18 cellular contexts compared by ENCODE assay signal in the genomic region with DNA sequence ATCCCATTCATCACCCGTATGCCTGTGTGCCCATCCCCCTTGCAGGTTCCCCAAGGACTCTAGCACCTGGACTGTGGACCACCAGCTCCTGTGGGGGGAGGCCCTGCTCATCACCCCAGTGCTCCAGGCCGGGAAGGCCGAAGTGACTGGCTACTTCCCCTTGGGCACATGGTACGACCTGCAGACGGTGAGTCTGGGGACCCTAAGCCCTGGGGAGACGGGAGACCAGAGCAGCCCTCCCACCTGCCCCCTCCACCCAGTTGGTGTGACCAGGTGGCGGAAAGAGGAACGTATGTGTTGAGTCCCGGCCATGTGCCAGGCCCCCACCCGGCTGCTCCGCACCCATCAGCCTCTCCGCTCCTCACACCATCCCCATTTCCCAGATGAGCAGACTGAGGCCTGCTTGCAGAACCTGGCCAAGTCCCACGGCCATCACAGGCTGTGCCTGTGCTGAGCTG. TPM values are rescaled to one million over a fixed set of nuclear protein-coding genes. Genes with fewer than 3 reads are reported as not detected.
"Had no signal": no experiment of that assay in that cellular context is flagged by ENCODE, and none has a peak within 500 bp of the region (broad histone marks: within the 10 kb centered on the region; RNA-seq: fewer than 3 reads in every experiment).

No MANE protein-coding gene starts in this region.

- H3K36me3 ChIP-seq: brain microvascular endothelial cell, ovary, uterus had no signal

- H3K4me3 ChIP-seq: lung, ovary, sigmoid colon, tibial artery, uterus had no signal

- ATAC-seq: left colon, T-cell had no signal

- FAIRE-seq: endothelial cell of umbilical vein had no signal

- H3K4me1 ChIP-seq: sigmoid colon, tibial artery, uterus had no signal

- H3K27me3 ChIP-seq: brain microvascular endothelial cell, ovary, sigmoid colon, tibial artery, uterus had no signal

- H3K9me3 ChIP-seq: ovary, sigmoid colon, tibial artery, uterus had no signal

- DNase-seq: activated CD4-positive, alpha-beta T cell treated with anti-CD3 and anti-CD28 coated beads for 1 hour; activated CD4-positive, alpha-beta T cell treated with anti-CD3 and anti-CD28 coated beads, Interleukin-2, amount 50 U/mL, for 4 hours; activated gamma-delta T cell treated with Interleukin-2 at 50 U/mL for 16 hours; activated T-cell treated with anti-CD3 and anti-CD28 coated beads for 4 hours; brain microvascular endothelial cell; cortex of kidney; effector CD8-positive, alpha-beta T cell; left colon; ovary; sigmoid colon; stimulated activated CD4-positive, alpha-beta T cell treated with anti-CD3 and anti-CD28 coated beads, Interleukin-2, amount 100 ng/mL, for 24 hours; T-cell; T-helper 9 cell; tibial artery; uterus had no signal

- H3K27ac ChIP-seq: brain microvascular endothelial cell, ovary, sigmoid colon, tibial artery, uterus had no signal

RNA-seq across cellular contexts. Expression of gene CARD14, which starts 52.9 kb away (rescaled TPM):
- total RNA-seq: endothelial cell of umbilical vein, pulmonary artery endothelial cell, sigmoid colon had no signal
- polyA plus RNA-seq: endothelial cell of umbilical vein had no signal
